13 cellular contexts compared by ENCODE assay signal in the genomic region with DNA sequence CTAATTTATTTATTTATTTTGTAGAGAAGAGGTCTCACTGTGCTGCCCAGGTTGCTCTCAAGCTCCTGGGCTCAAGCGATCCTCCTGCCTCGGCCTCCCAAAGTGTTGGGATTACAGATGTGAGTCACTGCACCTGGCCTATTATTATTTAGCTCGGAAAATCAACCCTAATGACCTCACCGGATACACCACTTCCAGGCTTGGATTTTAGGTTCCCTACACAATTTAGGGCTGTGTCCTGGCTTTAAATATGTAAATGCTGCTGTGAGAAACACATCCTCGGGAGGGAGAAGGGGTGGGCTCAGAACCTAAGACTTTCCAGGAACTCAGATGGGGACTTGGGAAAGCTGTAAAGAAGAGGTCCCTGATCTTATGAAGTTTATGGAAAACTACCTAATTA. TPM values are rescaled to one million over a fixed set of nuclear protein-coding genes. Genes with fewer than 3 reads are reported as not detected.
DNase-seq lines count a peak whose midpoint lies in the region; ATAC-seq and TF ChIP-seq lines count a peak whose summit lies in the region.
"Had no signal": no experiment of that assay in that cellular context is flagged by ENCODE, and none has a peak within 500 bp of the region (broad histone marks: within the 10 kb centered on the region; RNA-seq: fewer than 3 reads in every experiment).

No MANE protein-coding gene starts in this region.

- H3K27me3 Mint-ChIP-seq in T-helper 1 cell treated with Interleukin-12 subunit alpha and Interleukin-12 subunit beta and Interleukin-4 antibody, amounts not matched to agents 30 μg/mL and 1 μg/mL, for 36 hours (ENCODE audit: low read depth): peaks cover 48% of the 10 kb centered on the region
- H3K27me3 Mint-ChIP-seq in osteocyte (ENCODE audit: unreplicated experiment): peaks cover 37% of the 10 kb centered on the region

- no peaks in the 10 kb centered on the region for H3K9me3 Mint-ChIP-seq in T-helper 1 cell treated with Interleukin-12 subunit alpha and Interleukin-12 subunit beta and Interleukin-4 antibody, amounts not matched to agents 30 μg/mL and 1 μg/mL, for 36 hours
- H3K9me3 Mint-ChIP-seq in osteocyte (ENCODE audit: unreplicated experiment): no peaks in the 10 kb centered on the region

- TF ChIP-seq POLR2A in prostate gland (IDR thresholded peaks at IDR 0.05): no peak

- H3K27me3 ChIP-seq in RWPE2 (ENCODE audit: insufficient read depth, poor library complexity, severe bottlenecking) (peaks cover 17% of the 10 kb centered on the region), endocrine pancreas (ENCODE audit: control insufficient read depth, insufficient read depth, low read length) (no peaks in the 10 kb centered on the region), prostate gland (replicated peaks; ENCODE audit: insufficient read depth) (peaks cover 4% of the 10 kb centered on the region)

- H3K4me3 Mint-ChIP-seq in T-helper 1 cell treated with Interleukin-12 subunit alpha and Interleukin-12 subunit beta and Interleukin-4 antibody, amounts not matched to agents 30 μg/mL and 1 μg/mL, for 36 hours: peak overlapping the region; percentile 86
- H3K4me3 Mint-ChIP-seq in osteocyte (ENCODE audit: unreplicated experiment): peak overlapping the region; percentile 81

- H3K27ac ChIP-seq in RWPE2 (ENCODE audit: poor library complexity, severe bottlenecking) (no peak overlapping the region), prostate gland (no peak overlapping the region)
- H3K27ac ChIP-seq: sigmoid colon had no signal

- WGBS in prostate gland: 33% methylated on average over 5 of the region's 5 CpGs

- intact Hi-C loops in prostate gland (cut with DNase I): no loop called here

- H3K4me1 ChIP-seq in RWPE2 (ENCODE audit: insufficient read depth, poor library complexity, severe bottlenecking): peaks cover 5% of the 10 kb centered on the region
- H3K4me1 ChIP-seq in endocrine pancreas (ENCODE audit: control insufficient read depth, insufficient read depth, low read length): no peaks in the 10 kb centered on the region
- no peaks in the 10 kb centered on the region for H3K4me1 ChIP-seq in prostate gland (replicated peaks)

- H3K9ac ChIP-seq in endocrine pancreas (ENCODE audit: control insufficient read depth, insufficient read depth, low read length): no peak overlapping the region

- TF ChIP-seq CTCF in RWPE2 (IDR thresholded peaks at IDR 0.05; ENCODE audit: poor library complexity, severe bottlenecking): no peak
- no peak for TF ChIP-seq CTCF in osteocyte (IDR thresholded peaks at IDR 0.05)
- no peak for TF ChIP-seq CTCF in prostate gland (IDR thresholded peaks at IDR 0.05)

- H3K4me1 Mint-ChIP-seq in T-helper 1 cell treated with Interleukin-12 subunit alpha and Interleukin-12 subunit beta and Interleukin-4 antibody, amounts not matched to agents 30 μg/mL and 1 μg/mL, for 36 hours (ENCODE audit: low read depth): peaks cover 7% of the 10 kb centered on the region
- H3K4me1 Mint-ChIP-seq in osteocyte (ENCODE audit: unreplicated experiment): peaks cover 9% of the 10 kb centered on the region

- H3K9me3 ChIP-seq in RWPE2 (ENCODE audit: severe bottlenecking) (no peaks in the 10 kb centered on the region), endocrine pancreas (ENCODE audit: control insufficient read depth, low read length) (no peaks in the 10 kb centered on the region), prostate gland (no peaks in the 10 kb centered on the region)
- H3K9me3 ChIP-seq: sigmoid colon had no signal

- H3K4me3 ChIP-seq in RWPE2 (ENCODE audit: severe bottlenecking) (peak overlapping the region; percentile 45), endocrine pancreas (ENCODE audit: control insufficient read depth, insufficient read depth, low read length) (peak overlapping the region; percentile 52), prostate gland (no peak overlapping the region)

- ATAC-seq in RWPE2 (ENCODE audit: low read depth) (no peak), HG03097 (IDR thresholded peaks at IDR 0.05; ENCODE audit: low FRiP score, unreplicated experiment) (no peak)
- ATAC-seq: left colon had no signal

- no peaks in the 10 kb centered on the region for H3K36me3 Mint-ChIP-seq in T-helper 1 cell treated with Interleukin-12 subunit alpha and Interleukin-12 subunit beta and Interleukin-4 antibody, amounts not matched to agents 30 μg/mL and 1 μg/mL, for 36 hours (ENCODE audit: low read depth)
- no peaks in the 10 kb centered on the region for H3K36me3 Mint-ChIP-seq in osteocyte (ENCODE audit: unreplicated experiment)

- no peak overlapping the region for H3K27ac Mint-ChIP-seq in T-helper 1 cell treated with Interleukin-12 subunit alpha and Interleukin-12 subunit beta and Interleukin-4 antibody, amounts not matched to agents 30 μg/mL and 1 μg/mL, for 36 hours
- H3K27ac Mint-ChIP-seq in osteocyte (ENCODE audit: unreplicated experiment): no peak overlapping the region

- DNase-seq in T-helper 1 cell (no peak), RWPE2 (ENCODE audit: low spot score) (no peak), osteocyte (ENCODE audit: extremely low spot score, unreplicated experiment) (no peak), prostate gland (ENCODE audit: low spot score) (no peak), medulla oblongata (ENCODE audit: extremely low spot score) (no peak)
- DNase-seq: activated naive CD4-positive, alpha-beta T cell treated with Interleukin-2 at 50 U/mL for 16 hours; left colon; NCI-H524 treated with DMSO at 0.1 percent for 48 hours; sigmoid colon had no signal

- H3K36me3 ChIP-seq in RWPE2 (ENCODE audit: low read depth) (no peaks in the 10 kb centered on the region), endocrine pancreas (ENCODE audit: control insufficient read depth, insufficient read depth, low read length) (no peaks in the 10 kb centered on the region), prostate gland (no peaks in the 10 kb centered on the region)
- H3K36me3 ChIP-seq: sigmoid colon had no signal

RNA-seq across cellular contexts. Expression of gene SLC32A1, which starts 51.0 kb away (rescaled TPM):
- total RNA-seq in osteocyte: not detected in 2 replicates
- not detected for total RNA-seq in prostate gland
- total RNA-seq: epithelial cell of proximal tubule, sigmoid colon had no signal

Comparison
In these comparisons a context has a peak if more than half of its experiments do, and no peak if none do; other contexts are left out.
1. H3K4me3 ChIP-seq: peak in RWPE2 (single experiment) and endocrine pancreas (single experiment); none in prostate gland (0 of 2).